In the genomic region with DNA sequence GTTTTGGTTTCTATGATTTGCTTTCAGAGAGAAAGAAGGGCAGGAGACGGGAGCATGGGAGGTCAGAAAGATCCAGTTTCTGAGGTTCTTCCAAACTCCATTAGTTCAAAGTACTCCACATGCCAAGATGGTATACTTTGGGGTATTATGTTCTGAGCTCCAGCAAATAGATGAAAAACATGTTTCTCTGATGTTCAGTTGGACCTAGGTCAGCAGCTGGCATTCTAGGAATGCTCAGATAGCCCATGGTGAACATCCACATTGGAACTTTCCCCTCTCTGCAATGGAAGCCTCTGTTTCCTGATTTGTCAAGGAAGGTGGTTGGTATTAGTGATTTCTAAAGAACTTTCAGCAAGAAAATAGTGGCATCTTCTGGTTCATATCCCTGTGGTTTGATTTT, we compare ENCODE assay signal across 25 cellular contexts.
"Had no signal": no experiment of that assay in that cellular context is flagged by ENCODE, and none has a peak within 500 bp of the region (broad histone marks: within the 10 kb centered on the region; RNA-seq: fewer than 3 reads in every experiment).

No MANE protein-coding gene starts in this region.

- H3K27ac ChIP-seq: brain microvascular endothelial cell, esophagus muscularis mucosa, gastroesophageal sphincter had no signal

- H3K27me3 ChIP-seq: brain microvascular endothelial cell, esophagus muscularis mucosa, gastroesophageal sphincter had no signal

- H3K9me3 ChIP-seq: esophagus muscularis mucosa, gastroesophageal sphincter had no signal

- DNase-seq: activated CD4-positive, alpha-beta T cell treated with anti-CD3 and anti-CD28 coated beads for 1 hour; activated CD4-positive, alpha-beta T cell treated with anti-CD3 and anti-CD28 coated beads for 4 hours; activated CD4-positive, alpha-beta T cell treated with anti-CD3 and anti-CD28 coated beads, Interleukin-2, amount 50 U/mL, for 1 hour; activated CD4-positive, alpha-beta T cell treated with anti-CD3 and anti-CD28 coated beads, Interleukin-2, amount 50 U/mL, for 48 hours; activated CD8-positive, alpha-beta memory T cell treated with anti-CD3 and anti-CD28 coated beads for 24 hours; activated CD8-positive, alpha-beta T cell treated with anti-CD3 and anti-CD28 coated beads for 36 hours; activated effector memory CD4-positive, alpha-beta T cell treated with Interleukin-2 at 50 U/mL for 16 hours; activated gamma-delta T cell treated with Interleukin-2 at 50 U/mL for 16 hours; activated naive CD4-positive, alpha-beta T cell treated with anti-CD3 and anti-CD28 coated beads, Interleukin-2, amount 50 U/mL, for 16 hours; activated naive CD4-positive, alpha-beta T cell treated with Interleukin-2 at 50 U/mL for 16 hours; activated T-cell treated with anti-CD3 and anti-CD28 coated beads, Interleukin-2, amount 50 U/mL, for 4 hours; amniotic stem cell; anterior cingulate cortex; brain microvascular endothelial cell; caudate nucleus; cortex of kidney; dermis blood vessel endothelial cell; effector CD4-positive, alpha-beta T cell; effector memory CD8-positive, alpha-beta T cell; erythroblast; foreskin melanocyte; T-helper 2 cell had no signal

- H3K4me3 ChIP-seq: esophagus muscularis mucosa, gastroesophageal sphincter had no signal

- H3K4me1 ChIP-seq: esophagus muscularis mucosa, gastroesophageal sphincter had no signal

- H3K36me3 ChIP-seq: brain microvascular endothelial cell, esophagus muscularis mucosa, gastroesophageal sphincter had no signal

- ATAC-seq: activated CD8-positive, alpha-beta T cell treated with anti-CD3 and anti-CD28 coated beads for 36 hours; activated T-cell treated with anti-CD3 and anti-CD28 coated beads, Interleukin-2, amount 50 U/mL, for 4 hours; activated T-helper 17 cell treated with anti-CD3 and anti-CD28 coated beads, Interleukin-2, amount 50 U/mL, for 72 hours; effector memory CD8-positive, alpha-beta T cell; gastroesophageal sphincter had no signal
